ENCODE assay signal across 17 cellular contexts in the genomic region with DNA sequence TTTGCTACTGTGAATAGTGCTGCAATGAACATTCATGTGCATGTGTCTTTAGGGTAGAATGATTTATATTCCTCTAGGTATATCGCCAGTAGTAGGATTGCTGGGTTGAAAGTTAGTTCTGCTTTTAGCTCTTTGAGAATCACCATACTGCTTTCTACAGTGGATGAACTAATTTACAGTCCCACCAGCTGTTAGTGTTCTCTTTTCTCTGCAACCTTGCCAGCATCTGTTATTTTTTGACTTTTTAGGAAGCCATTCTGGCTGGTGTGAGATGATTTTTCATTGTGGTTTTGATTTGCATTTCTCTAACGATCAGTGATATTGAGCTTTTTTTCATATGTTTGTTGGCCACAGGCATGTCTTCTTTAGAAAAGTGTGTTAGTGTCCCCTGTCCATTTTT. TPM values are rescaled to one million over a fixed set of nuclear protein-coding genes. Genes with fewer than 3 reads are reported as not detected.
DNase-seq lines count a peak whose midpoint lies in the region; ATAC-seq lines count a peak whose summit lies in the region.
"Had no signal": no experiment of that assay in that cellular context is flagged by ENCODE, and none has a peak within 500 bp of the region (broad histone marks: within the 10 kb centered on the region; RNA-seq: fewer than 3 reads in every experiment).

No MANE protein-coding gene starts in this region.

- H3K4me1 Mint-ChIP-seq in naive B cell = peaks cover 7 to 29% (median 22%) of the 10 kb centered on the region in 3 donors
- H3K4me1 Mint-ChIP-seq: T-cell had no signal

- H3K9me3 Mint-ChIP-seq in naive B cell = peaks cover 0 to 24% (median 8%) of the 10 kb centered on the region in 7 donors
- H3K9me3 Mint-ChIP-seq: activated CD4-positive, alpha-beta memory T cell treated with anti-CD3 and anti-CD28 coated beads for 36 hours had no signal

- ATAC-seq in GM19023 (IDR thresholded peaks at IDR 0.05; ENCODE audit: unreplicated experiment) = peak; percentile 34
- peak; percentile 62 for ATAC-seq in GM21723 (IDR thresholded peaks at IDR 0.05; ENCODE audit: unreplicated experiment)
- ATAC-seq in HG03139 (IDR thresholded peaks at IDR 0.05; ENCODE audit: unreplicated experiment) = peak; percentile 52
- ATAC-seq in naive B cell (ENCODE audit: low read depth in 2 of 2) = peak; percentile 48 to 58
- ATAC-seq: gastroesophageal sphincter, T-cell had no signal

- H3K27me3 Mint-ChIP-seq in naive B cell = peaks cover 0 to 10% (median 0%) of the 10 kb centered on the region in 3 donors

- no peak overlapping the region for H3K4me3 Mint-ChIP-seq in naive B cell
- H3K4me3 Mint-ChIP-seq: activated CD4-positive, alpha-beta memory T cell treated with anti-CD3 and anti-CD28 coated beads for 36 hours; activated naive CD8-positive, alpha-beta T cell; T-cell had no signal

- peak overlapping the region in 3 of 6 donors; percentile 29 to 80 (median 80) for H3K27ac Mint-ChIP-seq in naive B cell
- H3K27ac Mint-ChIP-seq: activated CD4-positive, alpha-beta memory T cell treated with anti-CD3 and anti-CD28 coated beads for 36 hours; activated naive CD8-positive, alpha-beta T cell; T-cell had no signal

- H3K36me3 Mint-ChIP-seq in naive B cell = no peaks in the 10 kb centered on the region
- H3K36me3 Mint-ChIP-seq: activated CD4-positive, alpha-beta memory T cell treated with anti-CD3 and anti-CD28 coated beads for 36 hours; T-cell had no signal

- DNase-seq in naive B cell = peak; percentile 34
- no peak for DNase-seq in activated CD4-positive, alpha-beta T cell treated with anti-CD3 and anti-CD28 coated beads for 1 hour
- no peak for DNase-seq in HUDEP-2 (lab: John Stamatoyannopoulos, UW; ENCODE audit: unreplicated experiment in 76 of 76)
- no peak for DNase-seq in amygdala (lab: John Stamatoyannopoulos, UW)
- DNase-seq: activated CD4-positive, alpha-beta memory T cell treated with anti-CD3 and anti-CD28 coated beads for 36 hours; cortex of kidney; left ventricle myocardium inferior; NCI-H1105 treated with DMSO at 0.1 percent for 48 hours; NK-92 treated with Interleukin-12 subunit alpha and Interleukin-12 subunit beta, amount 100 ng/mL, for 24 hours; stimulated activated CD4-positive, alpha-beta T cell treated with anti-CD3 and anti-CD28 coated beads, Interleukin-2, amount 100 ng/mL, for 48 hours; substantia nigra; T-cell had no signal

RNA-seq across cellular contexts. Expression of gene PLG, which starts 40.0 kb away (rescaled TPM):
- not detected for polyA plus RNA-seq in naive B cell (ENCODE audit: low read depth in 6 of 6)
